In the genomic region with DNA sequence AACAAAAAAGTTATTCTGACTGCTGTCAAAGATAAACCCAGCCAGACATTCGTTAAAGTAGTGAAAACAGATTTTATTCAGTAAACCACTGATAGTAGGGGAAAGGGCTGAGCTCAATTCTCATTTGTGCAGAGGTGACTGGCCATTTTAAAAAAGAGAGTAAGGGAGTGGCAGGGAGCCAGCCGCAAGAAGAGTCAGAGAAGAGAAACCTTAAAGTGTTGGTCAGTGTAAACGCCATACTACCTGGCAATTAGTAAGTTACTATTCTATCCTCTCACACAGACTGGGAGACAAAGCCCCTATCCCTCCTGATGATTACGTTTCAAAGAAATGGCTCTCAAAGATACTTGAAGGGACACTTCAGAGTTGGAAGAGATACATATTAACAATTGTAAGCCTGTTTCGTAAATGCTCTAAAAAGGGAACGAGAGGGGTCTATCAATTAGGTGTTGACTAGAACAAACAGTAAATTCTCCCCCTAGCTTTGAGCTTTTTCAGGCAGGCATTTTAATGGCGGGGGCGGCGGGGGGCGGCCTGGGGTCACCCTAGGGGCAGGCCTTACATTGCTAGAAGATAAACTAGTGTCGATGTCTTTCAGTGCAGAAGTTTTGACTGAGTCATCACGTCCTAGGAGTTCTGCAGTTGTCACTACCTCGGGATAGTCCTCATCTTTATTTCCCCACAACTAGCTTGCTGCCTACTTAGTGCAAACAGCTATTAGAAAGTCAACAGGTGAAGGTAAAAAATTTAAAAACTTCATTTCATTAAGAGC, we compare ENCODE assay signal across 9 cellular contexts. TPM values are rescaled to one million over a fixed set of nuclear protein-coding genes. Genes with fewer than 3 reads are reported as not detected.
A peak's percentile ranks its signal among the peaks of the same experiment; 100 is the strongest.
DNase-seq lines count a peak whose midpoint lies in the region; ATAC-seq and TF ChIP-seq lines count a peak whose summit lies in the region.
"Had no signal": no experiment of that assay in that cellular context is flagged by ENCODE, and none has a peak within 500 bp of the region (broad histone marks: within the 10 kb centered on the region; RNA-seq: fewer than 3 reads in every experiment).

No MANE protein-coding gene starts in this region.

- intact Hi-C loops in adrenal gland (cut with DNase I), result no loop called here

- H3K36me3 ChIP-seq in adrenal gland (replicated peaks in 1 of 2) (peaks cover 0 to under 1% of the 10 kb centered on the region in 2 donors), mesenchymal stem cell (ENCODE audit: control insufficient read depth in 1 of 2, insufficient read depth in 2 of 2, low read depth in 1 of 2, low read length in 2 of 2) (peaks cover 0 to 13% of the 10 kb centered on the region in 2 experiments), neuronal stem cell (replicated peaks in 1 of 2; ENCODE audit: control insufficient read depth in 2 of 2, insufficient read depth in 2 of 2, low read length in 2 of 2) (peaks cover 0 to 37% of the 10 kb centered on the region in 2 donors)

- DNase-seq in AG10803 (ENCODE audit: low read depth) (peak; percentile 23), HFF-Myc (ENCODE audit: extremely low read depth, low read depth) (no peak), adrenal gland (peak in 2 of 7 donors; percentile 36 to 46), mesenchymal stem cell (peak; percentile 38), anterior cingulate cortex (lab: John Stamatoyannopoulos, UW) (no peak), NCI-H524 (lab: John Stamatoyannopoulos, UW) (no peak), neuronal stem cell (ENCODE audit: low spot score) (no peak)
- DNase-seq: Peyer's patch had no signal

- TF ChIP-seq CTCF in AG10803 (conservative IDR thresholded peaks at IDR 0.05; ENCODE audit: low read length), result no peak
- no peak for TF ChIP-seq CTCF in HFF-Myc (IDR thresholded peaks at IDR 0.05; ENCODE audit: low read depth, low read length, missing control alignments)
- no peak for TF ChIP-seq CTCF in adrenal gland (IDR thresholded peaks at IDR 0.05)

- H3K4me3 ChIP-seq in AG10803 (ENCODE audit: low read length) (peak overlapping the region; percentile 95), HFF-Myc (replicated peaks; ENCODE audit: low read depth, low read length) (peak overlapping the region; percentile 97), adrenal gland (peak overlapping the region in 1 of 4 donors; percentile 68), mesenchymal stem cell (ENCODE audit: insufficient read depth in 1 of 2, low read depth in 1 of 2, low read length in 2 of 2) (peak overlapping the region in 1 of 2 experiments; percentile 94), neuronal stem cell (ENCODE audit: low read length in 2 of 2) (peak overlapping the region in 1 of 2 donors; percentile 62)

- H2BK120ac ChIP-seq in mesenchymal stem cell (ENCODE audit: low read depth, low read length) (no peak overlapping the region), neuronal stem cell (ENCODE audit: low read depth, low read length) (no peak overlapping the region)

- 27 to 42% (median 31%) methylated on average over 10 to 13 of the region's 13 CpGs for WGBS in adrenal gland, 4 donors
- WGBS in mesenchymal stem cell, result 88% methylated on average over 9 of the region's 13 CpGs
- no CpG with 5 or more reads among the region's 13 CpGs for WGBS in neuronal stem cell (ENCODE audit: extremely low coverage in 2 of 2, insufficient read length in 2 of 2, insufficient replicate concordance in 1 of 2), 2 donors

- H3K4ac ChIP-seq in mesenchymal stem cell (ENCODE audit: low read depth in 1 of 2, low read length in 2 of 2), result no peak overlapping the region
- no peak overlapping the region for H3K4ac ChIP-seq in neuronal stem cell (ENCODE audit: low read length)

- H3K4me2 ChIP-seq in mesenchymal stem cell (ENCODE audit: low read length, poor library complexity, severe bottlenecking), result peak overlapping the region; percentile 58
- no peak overlapping the region for H3K4me2 ChIP-seq in neuronal stem cell (ENCODE audit: insufficient read depth, low read length, poor library complexity, severe bottlenecking)

- H3K23ac ChIP-seq in mesenchymal stem cell (ENCODE audit: low read length in 2 of 2) (no peak overlapping the region), neuronal stem cell (ENCODE audit: low read depth, low read length, poor library complexity) (no peak overlapping the region)

- no peaks in the 10 kb centered on the region for H3K27me3 ChIP-seq in adrenal gland
- no peaks in the 10 kb centered on the region for H3K27me3 ChIP-seq in mesenchymal stem cell (ENCODE audit: control insufficient read depth in 1 of 2, insufficient read depth in 1 of 2, low read length in 2 of 2)
- H3K27me3 ChIP-seq in neuronal stem cell (ENCODE audit: control insufficient read depth in 3 of 3, insufficient read depth in 3 of 3, low read depth in 1 of 3, low read length in 3 of 3), result no peaks in the 10 kb centered on the region
- H3K27me3 ChIP-seq: Peyer's patch had no signal

- no peak overlapping the region for H2BK5ac ChIP-seq in mesenchymal stem cell (ENCODE audit: low read depth, low read length, poor library complexity, severe bottlenecking)
- H2BK5ac ChIP-seq in neuronal stem cell (ENCODE audit: low read length), result no peak overlapping the region

- no peak for ATAC-seq in GM19452 (IDR thresholded peaks at IDR 0.05; ENCODE audit: unreplicated experiment)

- H4K91ac ChIP-seq in mesenchymal stem cell (ENCODE audit: low read length) (no peak overlapping the region), neuronal stem cell (ENCODE audit: low read depth, low read length, poor library complexity) (no peak overlapping the region)

- H3K9me3 ChIP-seq in adrenal gland (replicated peaks in 1 of 3), result no peaks in the 10 kb centered on the region
- H3K9me3 ChIP-seq in mesenchymal stem cell (ENCODE audit: control insufficient read depth, low read length), result no peaks in the 10 kb centered on the region
- no peaks in the 10 kb centered on the region for H3K9me3 ChIP-seq in neuronal stem cell (replicated peaks in 1 of 2; ENCODE audit: control insufficient read depth in 2 of 2, insufficient read depth in 1 of 2, low read depth in 1 of 2, low read length in 2 of 2)
- H3K9me3 ChIP-seq: Peyer's patch had no signal

- no peak overlapping the region for H4K8ac ChIP-seq in mesenchymal stem cell (ENCODE audit: low read length)
- no peak overlapping the region for H4K8ac ChIP-seq in neuronal stem cell (ENCODE audit: low read depth, low read length)

- peaks cover 8% of the 10 kb centered on the region for H3K79me1 ChIP-seq in mesenchymal stem cell (replicated peaks; ENCODE audit: low read length, poor library complexity, severe bottlenecking)
- H3K79me1 ChIP-seq in neuronal stem cell (ENCODE audit: low read depth, low read length), result peaks cover 2% of the 10 kb centered on the region

- H3K18ac ChIP-seq in mesenchymal stem cell (ENCODE audit: low read depth in 1 of 2, low read length in 2 of 2), result no peak overlapping the region
- no peak overlapping the region for H3K18ac ChIP-seq in neuronal stem cell (ENCODE audit: low read length)

- H3K9ac ChIP-seq in mesenchymal stem cell (ENCODE audit: low read length), result peak overlapping the region; percentile 95
- H3K9ac ChIP-seq in neuronal stem cell (ENCODE audit: low read depth, low read length, poor library complexity), result no peak overlapping the region

- no peak overlapping the region for H2BK12ac ChIP-seq in mesenchymal stem cell (ENCODE audit: low read length in 2 of 2)
- H2BK12ac ChIP-seq in neuronal stem cell (ENCODE audit: low read length), result no peak overlapping the region

- no peak for TF ChIP-seq POLR2A in adrenal gland (IDR thresholded peaks at IDR 0.05)

- H3K14ac ChIP-seq in mesenchymal stem cell (ENCODE audit: low read length in 2 of 2) (no peak overlapping the region), neuronal stem cell (ENCODE audit: low read length) (no peak overlapping the region)

- H2AFZ ChIP-seq in mesenchymal stem cell (ENCODE audit: low read depth, low read length), result no peak overlapping the region
- H2AFZ ChIP-seq in neuronal stem cell (ENCODE audit: low read length), result no peak overlapping the region

- peaks cover 36 to 57% of the 10 kb centered on the region in 2 donors for H3K4me1 ChIP-seq in adrenal gland (replicated peaks in 1 of 2)
- peaks cover 8% of the 10 kb centered on the region for H3K4me1 ChIP-seq in mesenchymal stem cell (ENCODE audit: control insufficient read depth, insufficient read depth, low read depth, low read length)
- H3K4me1 ChIP-seq in neuronal stem cell (ENCODE audit: control insufficient read depth in 2 of 2, insufficient read depth in 1 of 2, low read depth in 1 of 2, low read length in 2 of 2), result peaks cover 4 to 17% of the 10 kb centered on the region in 2 donors

- H2AK5ac ChIP-seq in mesenchymal stem cell (ENCODE audit: low read length, severe bottlenecking) (no peak overlapping the region), neuronal stem cell (ENCODE audit: low read depth, low read length) (no peak overlapping the region)

- H3K27ac ChIP-seq in adrenal gland (peak overlapping the region in 4 of 5 donors; percentile 27 to 96 (median 84)), mesenchymal stem cell (ENCODE audit: low read length, poor library complexity, severe bottlenecking) (no peak overlapping the region), neuronal stem cell (replicated peaks; ENCODE audit: low read length) (no peak overlapping the region)
- H3K27ac ChIP-seq: Peyer's patch had no signal

- H2BK15ac ChIP-seq in mesenchymal stem cell (ENCODE audit: low read depth, poor library complexity, severe bottlenecking) (no peak overlapping the region), neuronal stem cell (ENCODE audit: low read length) (no peak overlapping the region)

RNA-seq across cellular contexts. Expression of gene ATP6V1D, which starts 1.8 kb away (rescaled TPM):
- total RNA-seq in adrenal gland, result 100 to 1,000 TPM; 115 to 234 (median 160) TPM
- 100 to 1,000 TPM in 1 of 3 donors, 10 to 100 TPM in 2; 55.3 to 388 (median 62.5) TPM for polyA plus RNA-seq in adrenal gland
- polyA plus RNA-seq in mesenchymal stem cell (2013, experiment 1 of 2), result 73.0 TPM
- 73.1 TPM for polyA plus RNA-seq in mesenchymal stem cell (2013, experiment 2 of 2)
- polyA plus RNA-seq in neuronal stem cell (2013, experiment 1 of 2), result 42.4 TPM
- 42.0 TPM for polyA plus RNA-seq in neuronal stem cell (2013, experiment 2 of 2)

RNA-seq across cellular contexts. Expression of gene EIF2S1, which starts 2.4 kb away (rescaled TPM):
- total RNA-seq in adrenal gland, result 100 to 1,000 TPM in 1 of 8 donors, 10 to 100 TPM in 7; 41.8 to 141 (median 74.0) TPM
- polyA plus RNA-seq in adrenal gland, result 100 to 1,000 TPM in 1 of 3 donors, 10 to 100 TPM in 2; 15.7 to 260 (median 26.3) TPM
- 38.2 TPM for polyA plus RNA-seq in mesenchymal stem cell (2013, experiment 1 of 2)
- polyA plus RNA-seq in mesenchymal stem cell (2013, experiment 2 of 2), result 38.2 TPM
- 36.7 TPM for polyA plus RNA-seq in neuronal stem cell (2013, experiment 1 of 2)
- 33.0 TPM for polyA plus RNA-seq in neuronal stem cell (2013, experiment 2 of 2)

RNA-seq across cellular contexts. Expression of gene PLEK2, which starts 54.2 kb away (rescaled TPM):
- total RNA-seq in adrenal gland, result 100 to 1,000 TPM in 2 of 8 donors, 10 to 100 TPM in 6; 19.6 to 384 (median 45.1) TPM
- 100 to 1,000 TPM in 1 of 3 donors, 10 to 100 TPM in 2; 35.8 to 339 (median 77.8) TPM for polyA plus RNA-seq in adrenal gland
- polyA plus RNA-seq in mesenchymal stem cell (2013, experiment 1 of 2), result 1.3 TPM
- polyA plus RNA-seq in mesenchymal stem cell (2013, experiment 2 of 2), result 1.3 TPM
- 0.07 TPM for polyA plus RNA-seq in neuronal stem cell (2013, experiment 1 of 2)
- polyA plus RNA-seq in neuronal stem cell (2013, experiment 2 of 2), result 0.06 TPM

Comparison
In these comparisons a context has a peak if more than half of its experiments do, and no peak if none do; other contexts are left out.
1. DNase-seq: peak in AG10803 (single experiment) and mesenchymal stem cell (single experiment); none in HFF-Myc (single experiment), anterior cingulate cortex (0 of 58), NCI-H524 (0 of 2) and neuronal stem cell (single experiment).
2. H3K27ac ChIP-seq: peak in adrenal gland (4 of 5); none in mesenchymal stem cell (single experiment) and neuronal stem cell (single experiment).